Comparison of ENCODE assay signal across 8 cellular contexts in genomic region chr2:144430722-144431163, GRCh38.
DNase-seq lines count a peak whose midpoint lies in the region; ATAC-seq and TF ChIP-seq lines count a peak whose summit lies in the region.

No MANE protein-coding gene starts in this region.

- no peak overlapping the region for H2AFZ ChIP-seq in hepatocyte

- POLR2A ChIA-PET in HEK293 (lab: Yijun Ruan, JAX): no interaction called here

- H4K20me1 ChIP-seq in hepatocyte (ENCODE audit: insufficient read depth, poor library complexity, severe bottlenecking): peaks cover 3% of the 10 kb centered on the region

- TF ChIP-seq CTCF in HEK293 (tag by site-specific recombination; IDR thresholded peaks at IDR 0.05): no peak
- no peak for TF ChIP-seq CTCF in hepatocyte (IDR thresholded peaks at IDR 0.05; ENCODE audit: poor library complexity)
- TF ChIP-seq CTCF in thyroid gland (IDR thresholded peaks at IDR 0.05): no peak

- H3K4me3 ChIP-seq in HEK293 (ENCODE audit: low read depth, low read length) (no peak overlapping the region), hepatocyte (no peak overlapping the region), thyroid gland (replicated peaks in 1 of 3) (no peak overlapping the region)

- H3K4me1 ChIP-seq in HEK293 (ENCODE audit: control insufficient read depth, insufficient read depth, low read length): peaks cover 22% of the 10 kb centered on the region
- peaks cover 9% of the 10 kb centered on the region for H3K4me1 ChIP-seq in hepatocyte (ENCODE audit: insufficient read depth)
- H3K4me1 ChIP-seq in thyroid gland: peaks cover 0 to 21% of the 10 kb centered on the region in 2 donors

- peak; percentile 30 to 65 for DNase-seq in NCI-H524 (lab: John Stamatoyannopoulos, UW)
- peak; percentile 60 for DNase-seq in hepatocyte (ENCODE audit: low spot score)
- DNase-seq in thyroid gland: peak; percentile 13 to 19
- DNase-seq in GF-D8 (lab: John Stamatoyannopoulos, UW): no peak
- no peak for DNase-seq in SIG-M5 treated with dmso at 0.1 percent for 504 hours (lab: John Stamatoyannopoulos, UW; ENCODE audit: unreplicated experiment)
- no peak for DNase-seq in kidney tubule cell (ENCODE audit: low spot score)

- CTCF ChIA-PET in HEK293 (lab: Yijun Ruan, JAX): no interaction called here

- H3K4me2 ChIP-seq in hepatocyte: peak overlapping the region; percentile 51

- H3K27ac ChIP-seq in HEK293 (ENCODE audit: extremely low read depth, low read depth, low read length) (peak overlapping the region; percentile 20), hepatocyte (peak overlapping the region; percentile 65), thyroid gland (peak overlapping the region in 2 of 3 donors; percentile 16 to 20)

- no peaks in the 10 kb centered on the region for H3K27me3 ChIP-seq in hepatocyte
- H3K27me3 ChIP-seq in thyroid gland: no peaks in the 10 kb centered on the region

- intact Hi-C loops in thyroid gland (cut with DNase I): no loop called here

- no peak for TF ChIP-seq POLR2A in thyroid gland (IDR thresholded peaks at IDR 0.05)

- peaks cover 20% of the 10 kb centered on the region for H3K79me2 ChIP-seq in hepatocyte

- H3K36me3 ChIP-seq in HEK293 (ENCODE audit: control insufficient read depth in 2 of 2, insufficient read depth in 1 of 2, low read length in 2 of 2) (peaks cover 0 to 5% of the 10 kb centered on the region in 2 experiments; a peak in 1 of 3 replicates), hepatocyte (replicated peaks; ENCODE audit: insufficient read depth, low read depth) (no peaks in the 10 kb centered on the region), thyroid gland (no peaks in the 10 kb centered on the region)

- no peaks in the 10 kb centered on the region for H3K9me3 ChIP-seq in HEK293 (ENCODE audit: control insufficient read depth, insufficient read depth, low read depth, low read length)
- no peaks in the 10 kb centered on the region for H3K9me3 ChIP-seq in hepatocyte (ENCODE audit: low read depth)
- H3K9me3 ChIP-seq in thyroid gland: no peaks in the 10 kb centered on the region

- 54% methylated on average over 8 of the region's 8 CpGs for WGBS in hepatocyte (ENCODE audit: low lambda C conversion rate, missing lambda C conversion rate)
- 47 to 50% methylated on average over 8 of the region's 8 CpGs for WGBS in thyroid gland, 2 donors

- H3K9me2 ChIP-seq in hepatocyte (replicated peaks; ENCODE audit: insufficient read depth): no peaks in the 10 kb centered on the region

- ATAC-seq in GM18517 (IDR thresholded peaks at IDR 0.05; ENCODE audit: unreplicated experiment): peak; percentile 97

TF ChIP-seq in HEK293, 187 proteins besides CTCF, POLR2A, EP300 and RAD21 (continues in another document):
- peak; percentile 67 for TF ChIP-seq ZNF664 (tag by site-specific recombination; IDR thresholded peaks at IDR 0.05)
- peak; percentile 68; the same call in 1 of the 2 replicates for TF ChIP-seq INSM2 (tag by site-specific recombination; IDR thresholded peaks at IDR 0.05)
- TF ChIP-seq BCL6B (tag by site-specific recombination; IDR thresholded peaks at IDR 0.05): no peak
- TF ChIP-seq GLI2 (tag by site-specific recombination; IDR thresholded peaks at IDR 0.05; ENCODE audit: borderline replicate concordance, low read depth): peak; percentile 67; the same call in 1 of the 2 replicates
- peak; percentile 72 for TF ChIP-seq ZEB2 (tag by site-specific recombination; IDR thresholded peaks at IDR 0.05)
- no peak for TF ChIP-seq ZNF155 (tag by site-specific recombination; IDR thresholded peaks at IDR 0.05)
- peak; percentile 56 for TF ChIP-seq ZBTB8A (tag by site-specific recombination; IDR thresholded peaks at IDR 0.05)
- peak; percentile 81 for TF ChIP-seq ZXDB (tag by site-specific recombination; IDR thresholded peaks at IDR 0.05)
- no peak for TF ChIP-seq ZNF610 (tag by site-specific recombination; IDR thresholded peaks at IDR 0.05; ENCODE audit: borderline replicate concordance)
- TF ChIP-seq OVOL3 (tag by site-specific recombination; IDR thresholded peaks at IDR 0.05): peak; percentile 95
- TF ChIP-seq ATF2 (tag by site-specific recombination; IDR thresholded peaks at IDR 0.05; ENCODE audit: low read depth): peak; percentile 97
- no peak for TF ChIP-seq MZF1 (tag by site-specific recombination; IDR thresholded peaks at IDR 0.05; ENCODE audit: borderline replicate concordance)
- TF ChIP-seq PRDM6 (tag by site-specific recombination; IDR thresholded peaks at IDR 0.05): peak; percentile 90
- 0 out of 2 replicates have a peak, but pooled peaks have one; percentile 46 for TF ChIP-seq ZNF24 (tag by site-specific recombination; IDR thresholded peaks at IDR 0.05)
- no peak for TF ChIP-seq EGR2 (tag by site-specific recombination; IDR thresholded peaks at IDR 0.05; ENCODE audit: low read depth)

Comparison
In these comparisons a context has a peak if more than half of its experiments do, and no peak if none do; other contexts are left out.
1. DNase-seq: peak in NCI-H524 (2 of 2), hepatocyte (single experiment) and thyroid gland (2 of 2); none in GF-D8 (single experiment), SIG-M5 treated with dmso at 0.1 percent for 504 hours (single experiment) and kidney tubule cell (single experiment).
2. Peak in every context shown above with its lines, with median percentiles within 50 percentile points of each other: H3K27ac ChIP-seq.